Comparison of ENCODE assay signal across 1 cellular context in the genomic region with DNA sequence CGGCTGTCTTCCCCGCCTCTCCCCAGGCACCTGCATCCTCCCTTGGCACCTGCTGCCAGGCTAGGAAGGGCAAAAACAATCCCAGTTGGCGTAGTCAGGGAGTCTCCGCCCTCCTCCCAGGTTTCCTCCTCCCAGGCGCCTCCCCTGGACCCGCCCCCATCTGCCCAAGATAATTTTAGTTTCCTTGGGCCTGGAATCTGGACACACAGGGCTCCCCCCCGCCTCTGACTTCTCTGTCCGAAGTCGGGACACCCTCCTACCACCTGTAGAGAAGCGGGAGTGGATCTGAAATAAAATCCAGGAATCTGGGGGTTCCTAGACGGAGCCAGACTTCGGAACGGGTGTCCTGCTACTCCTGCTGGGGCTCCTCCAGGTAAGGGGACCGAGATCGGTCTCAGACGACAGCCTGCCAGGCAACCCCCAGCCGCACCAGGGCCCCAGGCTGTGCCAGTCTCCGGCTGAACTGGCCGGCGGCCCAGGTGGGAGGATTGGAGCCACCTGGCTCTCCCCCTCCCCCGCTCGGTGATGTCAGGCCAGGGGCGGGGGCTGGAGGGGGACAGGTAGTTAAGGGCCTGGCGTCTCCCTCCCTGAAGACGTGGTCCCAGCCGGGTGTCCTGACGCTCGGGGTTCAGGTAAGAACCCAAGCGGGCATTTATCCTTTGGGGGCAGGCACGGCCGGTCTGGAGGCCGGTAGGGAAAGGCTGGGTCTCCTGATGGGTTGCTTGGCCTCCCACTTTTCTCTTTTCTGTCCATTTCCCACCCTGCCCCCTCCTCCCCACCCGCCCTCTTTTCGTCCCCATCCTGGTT.
TF ChIP-seq lines count a peak whose summit lies in the region.

A gene (plus strand): TSS at position 178 of the 807 bp plus-strand sequence. CDS start 4,364 bp downstream, outside the sequence.

TF ChIP-seq in endothelial cell of umbilical vein, 7 proteins besides CTCF, POLR2A, EP300 and RAD21:
- TF ChIP-seq FOS (IDR thresholded peaks at IDR 0.05; ENCODE audit: borderline replicate concordance, insufficient read depth, low read length) = no peak
- TF ChIP-seq JUN (IDR thresholded peaks at IDR 0.05; ENCODE audit: borderline replicate concordance, insufficient read depth, insufficient read length, low read depth) = no peak
- peak; percentile 76 for TF ChIP-seq EZH2 (IDR thresholded peaks at IDR 0.05; ENCODE audit: borderline replicate concordance, low read depth, low read length, severe bottlenecking)
- no peak for TF ChIP-seq MYC (IDR thresholded peaks at IDR 0.05; ENCODE audit: low read depth, low read length)
- TF ChIP-seq POLR2AphosphoS5 (IDR thresholded peaks at IDR 0.05; ENCODE audit: insufficient read depth, low read depth, low read length) = no peak
- TF ChIP-seq, protein P1, sequence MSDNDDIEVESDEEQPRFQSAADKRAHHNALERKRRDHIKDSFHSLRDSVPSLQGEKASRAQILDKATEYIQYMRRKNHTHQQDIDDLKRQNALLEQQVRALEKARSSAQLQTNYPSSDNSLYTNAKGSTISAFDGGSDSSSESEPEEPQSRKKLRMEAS (IDR thresholded peaks at IDR 0.05; ENCODE audit: insufficient read depth, insufficient read length) = no peak
